In genomic region chr11:2992234-2992999, GRCh38 we compare ENCODE assay signal across 8 cellular contexts. TPM values are rescaled to one million over a fixed set of nuclear protein-coding genes. Genes with fewer than 3 reads are reported as not detected.
DNase-seq lines count a peak whose midpoint lies in the region; ATAC-seq and TF ChIP-seq lines count a peak whose summit lies in the region.

A gene with protein sequence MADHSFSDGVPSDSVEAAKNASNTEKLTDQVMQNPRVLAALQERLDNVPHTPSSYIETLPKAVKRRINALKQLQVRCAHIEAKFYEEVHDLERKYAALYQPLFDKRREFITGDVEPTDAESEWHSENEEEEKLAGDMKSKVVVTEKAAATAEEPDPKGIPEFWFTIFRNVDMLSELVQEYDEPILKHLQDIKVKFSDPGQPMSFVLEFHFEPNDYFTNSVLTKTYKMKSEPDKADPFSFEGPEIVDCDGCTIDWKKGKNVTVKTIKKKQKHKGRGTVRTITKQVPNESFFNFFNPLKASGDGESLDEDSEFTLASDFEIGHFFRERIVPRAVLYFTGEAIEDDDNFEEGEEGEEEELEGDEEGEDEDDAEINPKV (minus strand): TSS chr11:2992329. CDS start chr11:2979220, 13,109 bp downstream.

- H3K4me3 ChIP-seq in right cardiac atrium (ENCODE audit: low read length) (peak within 1 kb of the TSS; percentile 87), vagina (peak within 1 kb of the TSS; percentile 75 to 95)

- WGBS in right cardiac atrium, result under 1% methylated on average over 77 of the region's 77 CpGs

- no peaks in the 10 kb centered on the region for H3K27me3 ChIP-seq in right cardiac atrium (ENCODE audit: control insufficient read depth, insufficient read depth)
- H3K27me3 ChIP-seq in vagina, result no peaks in the 10 kb centered on the region

- H3K27ac ChIP-seq in right cardiac atrium (ENCODE audit: low read length), result peak within 1 kb of the TSS; percentile 88
- H3K27ac ChIP-seq in vagina, result peak within 1 kb of the TSS; percentile 86

- intact Hi-C loops in T-helper 2 cell treated with Interferon-gamma antibody and Interleukin-4, amounts not matched to agents 100 ng/mL and 5 ng/mL, for 36 hours (cut with micrococcal nuclease), result loop anchor here (1.0 to 10.0 kb wide), 6 partner anchors 18 to 1102 kb away; partner anchors contain the start of genes CARS1 and RRM1
- intact Hi-C loops in right cardiac atrium (cut with DNase I) (no loop called here), vagina (cut with DNase I) (no loop called here)

- H3K9me3 ChIP-seq in right cardiac atrium (ENCODE audit: control insufficient read depth, low read length) (no peaks in the 10 kb centered on the region), vagina (no peaks in the 10 kb centered on the region)

- DNase-seq in NCI-H187 treated with DMSO at 0.1 percent for 48 hours (lab: John Stamatoyannopoulos, UW) (peak; percentile 92), anterior cingulate cortex (lab: John Stamatoyannopoulos, UW) (peak; percentile 71 to 99 (median 93)), right cardiac atrium (peak; percentile 98 to 99 (median 99)), putamen (ENCODE audit: low spot score) (peak; percentile 94), vagina (ENCODE audit: extremely low spot score in 2 of 2) (peak; percentile 94 to 96)

- ATAC-seq in GM18499 (IDR thresholded peaks at IDR 0.05; ENCODE audit: insufficient read depth, unreplicated experiment), result peak; percentile 57
- peak; percentile 87 for ATAC-seq in HG02943 (IDR thresholded peaks at IDR 0.05; ENCODE audit: low read depth, unreplicated experiment)
- peak; percentile 96 to 97 for ATAC-seq in right cardiac atrium

- peak in 1 of 2 donors; percentile 72 for TF ChIP-seq POLR2A in vagina (IDR thresholded peaks at IDR 0.05)

- H3K4me1 ChIP-seq in right cardiac atrium (ENCODE audit: control insufficient read depth, insufficient read depth, low read length) (peaks cover 3% of the 10 kb centered on the region), vagina (peaks cover 46% of the 10 kb centered on the region)

- TF ChIP-seq CTCF in vagina (IDR thresholded peaks at IDR 0.05), result no peak

- H3K36me3 ChIP-seq in vagina, result no peaks in the 10 kb centered on the region

RNA-seq across cellular contexts. Expression of the gene that starts here (rescaled TPM):
- total RNA-seq in T-helper 2 cell treated with Interferon-gamma antibody and Interleukin-4, amounts not matched to agents 100 ng/mL and 5 ng/mL, for 36 hours, result 311 and 314 TPM in 2 replicates
- 100 to 1,000 TPM; 147 to 188 (median 159) TPM for total RNA-seq in right cardiac atrium
- polyA plus RNA-seq in right cardiac atrium, result 132 TPM
- total RNA-seq in vagina, result 108 TPM

Comparison
In these comparisons a context has a peak if more than half of its experiments do, and no peak if none do; other contexts are left out.
1. Peak in every context shown above with its lines: DNase-seq, ATAC-seq, H3K4me3 ChIP-seq and H3K27ac ChIP-seq.